In the genomic region with DNA sequence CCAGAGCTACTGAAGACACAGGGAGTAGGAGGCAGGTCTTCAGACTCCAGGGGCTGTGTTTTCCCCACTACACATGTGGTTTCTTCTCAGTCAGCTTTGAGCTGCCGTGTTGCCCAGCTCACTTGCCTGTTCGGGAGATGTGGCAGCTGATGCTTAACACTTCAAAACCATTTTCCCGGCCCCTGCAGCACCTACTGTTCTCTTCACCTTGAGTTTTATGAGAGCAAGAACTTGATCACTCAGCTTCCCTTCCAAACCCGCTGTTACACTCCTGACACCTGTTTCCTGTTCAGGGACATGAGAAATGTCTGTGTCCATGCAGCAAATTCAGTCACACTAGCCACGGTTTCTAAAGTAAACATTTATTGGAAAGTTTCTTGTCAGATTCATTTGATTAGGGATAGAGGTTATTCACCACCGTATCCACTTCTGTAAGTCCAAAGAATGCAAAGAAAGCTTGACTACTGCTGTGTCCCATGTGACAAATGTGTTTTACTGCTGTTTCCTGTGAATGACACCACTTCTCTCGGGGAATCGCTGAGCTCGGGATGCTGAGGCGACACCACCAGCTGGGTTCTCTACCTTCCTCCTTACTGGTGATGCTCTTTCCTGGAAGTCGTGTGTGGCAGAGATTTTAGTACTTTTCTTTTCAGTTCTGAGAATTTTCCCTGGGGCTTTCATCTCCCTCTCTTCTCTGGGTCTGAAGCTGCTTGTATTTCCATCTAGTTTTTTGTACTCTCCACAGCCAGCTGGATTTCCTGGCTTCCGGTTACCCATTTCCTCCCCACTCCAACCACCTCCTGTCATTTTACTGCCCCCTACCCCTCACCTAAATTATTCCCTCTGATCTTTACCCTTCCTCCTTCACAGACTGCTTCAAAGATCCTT, we compare ENCODE assay signal across 8 cellular contexts.
DNase-seq lines count a peak whose midpoint lies in the region; ATAC-seq and TF ChIP-seq lines count a peak whose summit lies in the region.

No MANE protein-coding gene starts in this region.

- no peak for TF ChIP-seq CTCF in smooth muscle cell (IDR thresholded peaks at IDR 0.05; ENCODE audit: borderline replicate concordance, insufficient read depth, poor library complexity, severe bottlenecking)

- H3K9me3 ChIP-seq in endocrine pancreas (ENCODE audit: control insufficient read depth, low read length) (no peaks in the 10 kb centered on the region), smooth muscle cell (replicated peaks; ENCODE audit: low read depth) (no peaks in the 10 kb centered on the region)

- H3K4me1 Mint-ChIP-seq in T-helper 2 cell treated with Interferon-gamma antibody and Interleukin-4, amounts not matched to agents 5 μg/mL and 100 μg/mL, for 36 hours (ENCODE audit: low read depth), result peaks cover 34% of the 10 kb centered on the region

- no peak overlapping the region for H3K27ac ChIP-seq in smooth muscle cell (ENCODE audit: low read depth)

- intact Hi-C loops in posterior cingulate gyrus (cut with DNase I), result loop anchor here (5.0 kb wide), 1 partner anchor 88 kb away; no protein-coding TSS in a partner anchor

- H3K79me2 ChIP-seq in smooth muscle cell (ENCODE audit: low read depth), result no peaks in the 10 kb centered on the region

- no peaks in the 10 kb centered on the region for H3K27me3 ChIP-seq in endocrine pancreas (ENCODE audit: control insufficient read depth, insufficient read depth, low read length)
- H3K27me3 ChIP-seq in smooth muscle cell (ENCODE audit: low read depth), result no peaks in the 10 kb centered on the region

- DNase-seq in Ammon's horn (ENCODE audit: low spot score) (peak; percentile 65), HCEC 1CT (peak; percentile 25), posterior cingulate gyrus (peak in 6 of 10 donors; percentile 16 to 83 (median 56)), islet precursor cell (no peak), smooth muscle cell (lab: John Stamatoyannopoulos, UW; ENCODE audit: unreplicated experiment) (no peak)
- DNase-seq in T-helper 2 cell treated with Interferon-gamma antibody and Interleukin-4, amounts not matched to agents 5 μg/mL and 100 μg/mL, for 36 hours (ENCODE audit: low spot score), result peak; percentile 44

- ATAC-seq in GM21825 (IDR thresholded peaks at IDR 0.05; ENCODE audit: unreplicated experiment), result no peak

- H3K27ac Mint-ChIP-seq in T-helper 2 cell treated with Interferon-gamma antibody and Interleukin-4, amounts not matched to agents 5 μg/mL and 100 μg/mL, for 36 hours, result peak overlapping the region; percentile 78

- H3K9me3 Mint-ChIP-seq in T-helper 2 cell treated with Interferon-gamma antibody and Interleukin-4, amounts not matched to agents 5 μg/mL and 100 μg/mL, for 36 hours, result no peaks in the 10 kb centered on the region

- H3K27me3 Mint-ChIP-seq in T-helper 2 cell treated with Interferon-gamma antibody and Interleukin-4, amounts not matched to agents 5 μg/mL and 100 μg/mL, for 36 hours (ENCODE audit: low read depth), result no peaks in the 10 kb centered on the region

- H2AFZ ChIP-seq in smooth muscle cell (ENCODE audit: low read depth), result no peak overlapping the region

- H3K4me3 Mint-ChIP-seq in T-helper 2 cell treated with Interferon-gamma antibody and Interleukin-4, amounts not matched to agents 5 μg/mL and 100 μg/mL, for 36 hours, result peak overlapping the region; percentile 67

- H3F3A ChIP-seq in smooth muscle cell (ENCODE audit: low read depth), result no peaks in the 10 kb centered on the region

- peaks cover 3% of the 10 kb centered on the region for H3K4me1 ChIP-seq in endocrine pancreas (ENCODE audit: control insufficient read depth, insufficient read depth, low read length)
- no peaks in the 10 kb centered on the region for H3K4me1 ChIP-seq in smooth muscle cell (ENCODE audit: low read depth)

- no peaks in the 10 kb centered on the region for H4K20me1 ChIP-seq in smooth muscle cell (ENCODE audit: low read depth)

- 60% methylated on average over 12 of the region's 12 CpGs for WGBS in smooth muscle cell (ENCODE audit: low lambda C conversion rate)

- H3K4me2 ChIP-seq in smooth muscle cell, result no peak overlapping the region

- peaks cover 3% of the 10 kb centered on the region for H3K36me3 Mint-ChIP-seq in T-helper 2 cell treated with Interferon-gamma antibody and Interleukin-4, amounts not matched to agents 5 μg/mL and 100 μg/mL, for 36 hours (ENCODE audit: low read depth)

- no peak overlapping the region for H3K9ac ChIP-seq in endocrine pancreas (ENCODE audit: control insufficient read depth, insufficient read depth, low read length)
- no peak overlapping the region for H3K9ac ChIP-seq in smooth muscle cell (ENCODE audit: low read depth)

- H3K4me3 ChIP-seq in endocrine pancreas (ENCODE audit: control insufficient read depth, insufficient read depth, low read length) (peak overlapping the region; percentile 7), smooth muscle cell (no peak overlapping the region)

- H3K36me3 ChIP-seq in endocrine pancreas (ENCODE audit: control insufficient read depth, insufficient read depth, low read length) (no peaks in the 10 kb centered on the region), smooth muscle cell (ENCODE audit: low read depth) (no peaks in the 10 kb centered on the region)

Comparison
In these comparisons a context has a peak if more than half of its experiments do, and no peak if none do; other contexts are left out.
1. DNase-seq: peak in Ammon's horn (single experiment), HCEC 1CT (single experiment), T-helper 2 cell treated with Interferon-gamma antibody and Interleukin-4, amounts not matched to agents 5 μg/mL and 100 μg/mL, for 36 hours (single experiment) and posterior cingulate gyrus (6 of 10); none in islet precursor cell (single experiment) and smooth muscle cell (single experiment).